In genomic region chr9:34185778-34186551, GRCh38 we compare ENCODE assay signal across 1 cellular context.
A peak's percentile ranks its signal among the peaks of the same experiment; 100 is the strongest.
TF ChIP-seq lines count a peak whose summit lies in the region.

No MANE protein-coding gene starts in this region.

TF ChIP-seq in HEK293, 187 proteins besides CTCF, POLR2A, EP300 and RAD21 (continued from another document):
- TF ChIP-seq, protein P1, sequence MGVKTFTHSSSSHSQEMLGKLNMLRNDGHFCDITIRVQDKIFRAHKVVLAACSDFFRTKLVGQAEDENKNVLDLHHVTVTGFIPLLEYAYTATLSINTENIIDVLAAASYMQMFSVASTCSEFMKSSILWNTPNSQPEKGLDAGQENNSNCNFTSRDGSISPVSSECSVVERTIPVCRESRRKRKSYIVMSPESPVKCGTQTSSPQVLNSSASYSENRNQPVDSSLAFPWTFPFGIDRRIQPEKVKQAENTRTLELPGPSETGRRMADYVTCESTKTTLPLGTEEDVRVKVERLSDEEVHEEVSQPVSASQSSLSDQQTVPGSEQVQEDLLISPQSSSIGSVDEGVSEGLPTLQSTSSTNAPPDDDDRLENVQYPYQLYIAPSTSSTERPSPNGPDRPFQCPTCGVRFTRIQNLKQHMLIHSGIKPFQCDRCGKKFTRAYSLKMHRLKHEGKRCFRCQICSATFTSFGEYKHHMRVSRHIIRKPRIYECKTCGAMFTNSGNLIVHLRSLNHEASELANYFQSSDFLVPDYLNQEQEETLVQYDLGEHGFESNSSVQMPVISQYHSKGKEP (tag by site-specific recombination; IDR thresholded peaks at IDR 0.05) = no peak
- TF ChIP-seq FEZF1 (tag by site-specific recombination; IDR thresholded peaks at IDR 0.05) (peak; percentile 92), ZNF2 (tag by site-specific recombination; IDR thresholded peaks at IDR 0.05) (peak; percentile 26; the same call in 1 of the 2 replicates), ZNF664 (tag by site-specific recombination; IDR thresholded peaks at IDR 0.05) (peak; percentile 55; the same call in 1 of the 2 replicates), SP2 (tag by site-specific recombination; IDR thresholded peaks at IDR 0.05) (no peak), KLF8 (tag by site-specific recombination; IDR thresholded peaks at IDR 0.05) (peak; percentile 81), ZSCAN23 (tag by site-specific recombination; IDR thresholded peaks at IDR 0.05) (0 out of 2 replicates have a peak, but pooled peaks have one; percentile 46), TSHZ1 (tag by site-specific recombination; IDR thresholded peaks at IDR 0.05; ENCODE audit: borderline replicate concordance) (peak; percentile 91; the same call in 1 of the 2 replicates), ZNF362 (tag by site-specific recombination; IDR thresholded peaks at IDR 0.05) (peak; percentile 80; the same call in 1 of the 2 replicates), GLI2 (tag by site-specific recombination; IDR thresholded peaks at IDR 0.05; ENCODE audit: borderline replicate concordance, low read depth) (peak; percentile 73; the same call in 1 of the 2 replicates), ZNF366 (tag by site-specific recombination; conservative IDR thresholded peaks at IDR 0.05) (peak; percentile 93), ZFP3 (tag by site-specific recombination; IDR thresholded peaks at IDR 0.05; ENCODE audit: low read depth) (no peak), ZNF174 (tag by site-specific recombination; IDR thresholded peaks at IDR 0.05) (no peak), INSM2 (tag by site-specific recombination; IDR thresholded peaks at IDR 0.05) (peak; percentile 87), ZNF600 (tag by site-specific recombination; IDR thresholded peaks at IDR 0.05) (0 out of 2 replicates have a peak, but pooled peaks have one; percentile 1), ZEB2 (tag by site-specific recombination; IDR thresholded peaks at IDR 0.05) (peak; percentile 89), ZNF843 (tag by site-specific recombination; IDR thresholded peaks at IDR 0.05) (peak; percentile 86), PRDM10 (tag by site-specific recombination; IDR thresholded peaks at IDR 0.05) (0 out of 2 replicates have a peak, but pooled peaks have one; percentile 18), ZXDB (tag by site-specific recombination; IDR thresholded peaks at IDR 0.05) (peak; percentile 58), ZNF639 (tag by site-specific recombination; IDR thresholded peaks at IDR 0.05) (peak; percentile 88), KLF10 (tag by site-specific recombination; IDR thresholded peaks at IDR 0.05) (peak; percentile 68), ZNF416 (tag by site-specific recombination; IDR thresholded peaks at IDR 0.05) (no peak), BCL11A (tag by site-specific recombination; IDR thresholded peaks at IDR 0.05; ENCODE audit: low read depth) (peak; percentile 92), TCF7L2 (IDR thresholded peaks at IDR 0.05; ENCODE audit: borderline replicate concordance, low read depth, low read length) (no peak), ZNF449 (tag by site-specific recombination; IDR thresholded peaks at IDR 0.05) (no peak), ZBTB17 (tag by site-specific recombination; IDR thresholded peaks at IDR 0.05) (peak; percentile 68), ZNF558 (tag by site-specific recombination; IDR thresholded peaks at IDR 0.05) (peak; percentile 61), OSR2 (tag by site-specific recombination; IDR thresholded peaks at IDR 0.05) (peak; percentile 91)
- TF ChIP-seq, protein P2, sequence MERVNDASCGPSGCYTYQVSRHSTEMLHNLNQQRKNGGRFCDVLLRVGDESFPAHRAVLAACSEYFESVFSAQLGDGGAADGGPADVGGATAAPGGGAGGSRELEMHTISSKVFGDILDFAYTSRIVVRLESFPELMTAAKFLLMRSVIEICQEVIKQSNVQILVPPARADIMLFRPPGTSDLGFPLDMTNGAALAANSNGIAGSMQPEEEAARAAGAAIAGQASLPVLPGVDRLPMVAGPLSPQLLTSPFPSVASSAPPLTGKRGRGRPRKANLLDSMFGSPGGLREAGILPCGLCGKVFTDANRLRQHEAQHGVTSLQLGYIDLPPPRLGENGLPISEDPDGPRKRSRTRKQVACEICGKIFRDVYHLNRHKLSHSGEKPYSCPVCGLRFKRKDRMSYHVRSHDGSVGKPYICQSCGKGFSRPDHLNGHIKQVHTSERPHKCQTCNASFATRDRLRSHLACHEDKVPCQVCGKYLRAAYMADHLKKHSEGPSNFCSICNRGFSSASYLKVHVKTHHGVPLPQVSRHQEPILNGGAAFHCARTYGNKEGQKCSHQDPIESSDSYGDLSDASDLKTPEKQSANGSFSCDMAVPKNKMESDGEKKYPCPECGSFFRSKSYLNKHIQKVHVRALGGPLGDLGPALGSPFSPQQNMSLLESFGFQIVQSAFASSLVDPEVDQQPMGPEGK (tag by site-specific recombination; IDR thresholded peaks at IDR 0.05) = peak; percentile 39
- TF ChIP-seq, protein P3, sequence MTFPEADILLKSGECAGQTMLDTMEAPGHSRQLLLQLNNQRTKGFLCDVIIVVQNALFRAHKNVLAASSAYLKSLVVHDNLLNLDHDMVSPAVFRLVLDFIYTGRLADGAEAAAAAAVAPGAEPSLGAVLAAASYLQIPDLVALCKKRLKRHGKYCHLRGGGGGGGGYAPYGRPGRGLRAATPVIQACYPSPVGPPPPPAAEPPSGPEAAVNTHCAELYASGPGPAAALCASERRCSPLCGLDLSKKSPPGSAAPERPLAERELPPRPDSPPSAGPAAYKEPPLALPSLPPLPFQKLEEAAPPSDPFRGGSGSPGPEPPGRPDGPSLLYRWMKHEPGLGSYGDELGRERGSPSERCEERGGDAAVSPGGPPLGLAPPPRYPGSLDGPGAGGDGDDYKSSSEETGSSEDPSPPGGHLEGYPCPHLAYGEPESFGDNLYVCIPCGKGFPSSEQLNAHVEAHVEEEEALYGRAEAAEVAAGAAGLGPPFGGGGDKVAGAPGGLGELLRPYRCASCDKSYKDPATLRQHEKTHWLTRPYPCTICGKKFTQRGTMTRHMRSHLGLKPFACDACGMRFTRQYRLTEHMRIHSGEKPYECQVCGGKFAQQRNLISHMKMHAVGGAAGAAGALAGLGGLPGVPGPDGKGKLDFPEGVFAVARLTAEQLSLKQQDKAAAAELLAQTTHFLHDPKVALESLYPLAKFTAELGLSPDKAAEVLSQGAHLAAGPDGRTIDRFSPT (tag by site-specific recombination; IDR thresholded peaks at IDR 0.05) = peak; percentile 28; the same call in 1 of the 2 replicates
- TF ChIP-seq, protein P4, sequence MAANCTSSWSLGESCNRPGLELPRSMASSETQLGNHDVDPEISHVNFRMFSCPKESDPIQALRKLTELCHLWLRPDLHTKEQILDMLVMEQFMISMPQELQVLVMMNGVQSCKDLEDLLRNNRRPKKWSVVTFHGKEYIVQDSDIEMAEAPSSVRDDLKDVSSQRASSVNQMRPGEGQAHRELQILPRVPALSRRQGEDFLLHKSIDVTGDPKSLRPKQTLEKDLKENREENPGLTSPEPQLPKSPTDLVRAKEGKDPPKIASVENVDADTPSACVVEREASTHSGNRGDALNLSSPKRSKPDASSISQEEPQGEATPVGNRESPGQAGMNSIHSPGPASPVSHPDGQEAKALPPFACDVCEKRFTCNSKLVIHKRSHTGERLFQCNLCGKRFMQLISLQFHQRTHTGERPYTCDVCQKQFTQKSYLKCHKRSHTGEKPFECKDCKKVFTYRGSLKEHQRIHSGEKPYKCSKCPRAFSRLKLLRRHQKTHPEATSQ (tag by site-specific recombination; IDR thresholded peaks at IDR 0.05) = no peak
- TF ChIP-seq, protein P5, sequence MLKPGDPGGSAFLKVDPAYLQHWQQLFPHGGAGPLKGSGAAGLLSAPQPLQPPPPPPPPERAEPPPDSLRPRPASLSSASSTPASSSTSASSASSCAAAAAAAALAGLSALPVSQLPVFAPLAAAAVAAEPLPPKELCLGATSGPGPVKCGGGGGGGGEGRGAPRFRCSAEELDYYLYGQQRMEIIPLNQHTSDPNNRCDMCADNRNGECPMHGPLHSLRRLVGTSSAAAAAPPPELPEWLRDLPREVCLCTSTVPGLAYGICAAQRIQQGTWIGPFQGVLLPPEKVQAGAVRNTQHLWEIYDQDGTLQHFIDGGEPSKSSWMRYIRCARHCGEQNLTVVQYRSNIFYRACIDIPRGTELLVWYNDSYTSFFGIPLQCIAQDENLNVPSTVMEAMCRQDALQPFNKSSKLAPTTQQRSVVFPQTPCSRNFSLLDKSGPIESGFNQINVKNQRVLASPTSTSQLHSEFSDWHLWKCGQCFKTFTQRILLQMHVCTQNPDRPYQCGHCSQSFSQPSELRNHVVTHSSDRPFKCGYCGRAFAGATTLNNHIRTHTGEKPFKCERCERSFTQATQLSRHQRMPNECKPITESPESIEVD (tag by site-specific recombination; IDR thresholded peaks at IDR 0.05) = peak; percentile 90
